In the genomic region with DNA sequence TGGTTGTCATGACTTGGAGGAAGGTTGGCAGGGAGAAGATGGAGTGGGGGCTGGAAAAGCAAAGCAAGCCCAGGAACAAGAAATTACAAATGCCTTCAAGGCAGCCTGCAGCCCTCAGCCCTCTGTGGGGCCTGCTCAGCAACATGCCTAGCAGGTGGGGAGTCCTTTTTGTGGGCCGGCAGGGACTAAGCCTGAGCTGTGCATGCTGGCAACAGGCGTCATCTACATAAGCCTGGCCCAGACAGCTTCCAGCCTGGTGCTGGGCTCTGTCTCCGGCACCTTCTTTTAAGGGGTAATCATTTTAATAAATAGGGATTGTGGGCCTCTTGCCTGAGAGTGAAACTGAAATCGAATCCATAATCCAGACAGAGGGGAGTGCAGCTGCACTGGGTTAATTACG, we compare ENCODE assay signal across 23 cellular contexts.
A peak's percentile ranks its signal among the peaks of the same experiment; 100 is the strongest.
DNase-seq lines count a peak whose midpoint lies in the region; ATAC-seq and TF ChIP-seq lines count a peak whose summit lies in the region.
"Had no signal": no experiment of that assay in that cellular context is flagged by ENCODE, and none has a peak within 500 bp of the region (broad histone marks: within the 10 kb centered on the region; RNA-seq: fewer than 3 reads in every experiment).

No MANE protein-coding gene starts in this region.

- H3K4me2 ChIP-seq in GM23338 (peak overlapping the region; percentile 20; the same call in 1 of the 2 replicates), neural progenitor cell (no peak overlapping the region)

- H3K9ac ChIP-seq in neural progenitor cell: no peak overlapping the region

- H4K20me1 ChIP-seq in GM23338 (replicated peaks; ENCODE audit: insufficient read depth) (no peaks in the 10 kb centered on the region), neural progenitor cell (ENCODE audit: low read depth) (no peaks in the 10 kb centered on the region)

- no peaks in the 10 kb centered on the region for H3K36me3 Mint-ChIP-seq in GM23338 (ENCODE audit: low read depth)
- no peaks in the 10 kb centered on the region for H3K36me3 Mint-ChIP-seq in neural progenitor cell
- H3K36me3 Mint-ChIP-seq: activated naive CD8-positive, alpha-beta T cell treated with anti-CD3 and anti-CD28 coated beads, Interleukin-2, amount 10 ng/mL, durations not matched to agents 7 days and 5 days had no signal

- no peaks in the 10 kb centered on the region for H3K9me3 ChIP-seq in neural progenitor cell (ENCODE audit: low read depth)
- H3K9me3 ChIP-seq: MG63, sigmoid colon, thyroid gland had no signal

- no peaks in the 10 kb centered on the region for H3K9me3 Mint-ChIP-seq in GM23338
- no peaks in the 10 kb centered on the region for H3K9me3 Mint-ChIP-seq in neural progenitor cell
- H3K9me3 Mint-ChIP-seq: activated naive CD8-positive, alpha-beta T cell treated with anti-CD3 and anti-CD28 coated beads, Interleukin-2, amount 10 ng/mL, durations not matched to agents 7 days and 5 days; neural crest cell; stimulated activated naive CD8-positive, alpha-beta T cell treated with anti-CD3 and anti-CD28 coated beads, Interleukin-15, Interleukin-2, amounts not matched to agents 100 ng/mL and 50 ng/mL, for 24 hours had no signal

- H3K36me3 ChIP-seq in GM23338 (ENCODE audit: insufficient read depth): no peaks in the 10 kb centered on the region
- H3K36me3 ChIP-seq in neural progenitor cell: no peaks in the 10 kb centered on the region
- H3K36me3 ChIP-seq: MG63, sigmoid colon, thyroid gland had no signal

- peaks cover 15% of the 10 kb centered on the region; the same call in 1 of the 2 replicates for H3K9me2 ChIP-seq in GM23338 (ENCODE audit: insufficient read depth)

- H3F3A ChIP-seq in GM23338 (replicated peaks; ENCODE audit: low read depth): no peaks in the 10 kb centered on the region
- no peaks in the 10 kb centered on the region for H3F3A ChIP-seq in neural progenitor cell (ENCODE audit: low read depth)

- no peak overlapping the region for H3K27ac ChIP-seq in GM23338 (ENCODE audit: low read depth)
- H3K27ac ChIP-seq in neural progenitor cell: no peak overlapping the region
- H3K27ac ChIP-seq: sigmoid colon, thyroid gland had no signal

- H3K27me3 ChIP-seq in GM23338 (ENCODE audit: insufficient read depth) (no peaks in the 10 kb centered on the region), neural progenitor cell (no peaks in the 10 kb centered on the region)
- H3K27me3 ChIP-seq: dorsolateral prefrontal cortex, MG63, sigmoid colon, thyroid gland had no signal

- H3K4me1 Mint-ChIP-seq in GM23338 (peaks cover 42% of the 10 kb centered on the region), neural progenitor cell (peaks cover 14% of the 10 kb centered on the region)
- H3K4me1 Mint-ChIP-seq: activated naive CD8-positive, alpha-beta T cell treated with anti-CD3 and anti-CD28 coated beads, Interleukin-2, amount 10 ng/mL, durations not matched to agents 7 days and 5 days had no signal

- peak overlapping the region; percentile 63; the same call in 1 of the 2 replicates for H2AFZ ChIP-seq in GM23338
- H2AFZ ChIP-seq in neural progenitor cell (replicated peaks): no peak overlapping the region

- no peak overlapping the region for H3K27ac Mint-ChIP-seq in GM23338
- no peak overlapping the region for H3K27ac Mint-ChIP-seq in neural progenitor cell
- H3K27ac Mint-ChIP-seq: activated naive CD8-positive, alpha-beta T cell treated with anti-CD3 and anti-CD28 coated beads, Interleukin-2, amount 10 ng/mL, durations not matched to agents 7 days and 5 days; progenitor cell of endocrine pancreas; stimulated activated naive CD8-positive, alpha-beta T cell treated with anti-CD3 and anti-CD28 coated beads, Interleukin-15, Interleukin-2, amounts not matched to agents 100 ng/mL and 50 ng/mL, for 24 hours had no signal

- H3K4me3 Mint-ChIP-seq in GM23338 (no peak overlapping the region), neural progenitor cell (no peak overlapping the region)
- H3K4me3 Mint-ChIP-seq: activated naive CD8-positive, alpha-beta T cell treated with anti-CD3 and anti-CD28 coated beads, Interleukin-2, amount 10 ng/mL, durations not matched to agents 7 days and 5 days; neural crest cell; stimulated activated naive CD8-positive, alpha-beta T cell treated with anti-CD3 and anti-CD28 coated beads, Interleukin-15, Interleukin-2, amounts not matched to agents 100 ng/mL and 50 ng/mL, for 24 hours had no signal

- H3K4me1 ChIP-seq in GM23338 (ENCODE audit: insufficient read depth): peaks cover 19% of the 10 kb centered on the region; the same call in 1 of the 2 replicates
- peaks cover 17% of the 10 kb centered on the region for H3K4me1 ChIP-seq in neural progenitor cell
- H3K4me1 ChIP-seq: sigmoid colon, thyroid gland had no signal

- H3K27me3 Mint-ChIP-seq in GM23338 (ENCODE audit: insufficient read depth, low read depth, poor library complexity) (peaks cover 9% of the 10 kb centered on the region), neural progenitor cell (ENCODE audit: insufficient read depth, low read depth) (peaks cover 17% of the 10 kb centered on the region)

- no peak for TF ChIP-seq CTCF in GM23338 (conservative IDR thresholded peaks at IDR 0.05; ENCODE audit: low read depth in 2 of 2)
- no peak for TF ChIP-seq CTCF in neural progenitor cell (IDR thresholded peaks at IDR 0.05)

- peak; percentile 77 for ATAC-seq in GM23338
- no peak for ATAC-seq in HG03135 (IDR thresholded peaks at IDR 0.05; ENCODE audit: unreplicated experiment)
- ATAC-seq: activated CD4-positive, CD25-positive, alpha-beta regulatory T cell treated with anti-CD3 and anti-CD28 coated beads, Interleukin-2, amount 50 U/mL, for 24 hours had no signal

- no peak overlapping the region for H3K4me3 ChIP-seq in GM23338
- H3K4me3 ChIP-seq in neural progenitor cell: no peak overlapping the region
- H3K4me3 ChIP-seq: dorsolateral prefrontal cortex, MG63, sigmoid colon, thyroid gland had no signal

- no peak for DNase-seq in GM23338 (ENCODE audit: low spot score)
- DNase-seq in NCI-H146 treated with DMSO at 0.1 percent for 48 hours (lab: John Stamatoyannopoulos, UW; ENCODE audit: unreplicated experiment): peak; percentile 60
- DNase-seq in NCI-H82 treated with DMSO at 0.1 percent for 48 hours (lab: John Stamatoyannopoulos, UW; ENCODE audit: unreplicated experiment): peak; percentile 83
- DNase-seq in neural progenitor cell (ENCODE audit: low spot score): peak; percentile 33
- no peak for DNase-seq in effector CD4-positive, alpha-beta T cell
- DNase-seq in NCI-H226: no peak
- DNase-seq: activated effector memory CD4-positive, alpha-beta T cell treated with anti-CD3 and anti-CD28 coated beads, Interleukin-2, amount 50 U/mL, for 16 hours; activated naive CD8-positive, alpha-beta T cell treated with anti-CD3 and anti-CD28 coated beads, Interleukin-2, amount 10 ng/mL, durations not matched to agents 7 days and 5 days; KBM-7; kidney glomerular epithelial cell; NK-92 treated with Interleukin-12 subunit alpha and Interleukin-12 subunit beta, amount 100 ng/mL, for 24 hours; SHP77; sigmoid colon; stimulated activated CD4-positive, alpha-beta T cell treated with anti-CD3 and anti-CD28 coated beads, Interleukin-15, amount 100 ng/mL, for 24 hours; SW 1271; thyroid gland had no signal

- H3K79me2 ChIP-seq in GM23338 (replicated peaks; ENCODE audit: insufficient read depth) (no peaks in the 10 kb centered on the region), neural progenitor cell (ENCODE audit: low read depth) (no peaks in the 10 kb centered on the region)

TF ChIP-seq in GM23338, 12 proteins besides CTCF, POLR2A, EP300 and RAD21 (continues in another document):
- TF ChIP-seq, protein P1, sequence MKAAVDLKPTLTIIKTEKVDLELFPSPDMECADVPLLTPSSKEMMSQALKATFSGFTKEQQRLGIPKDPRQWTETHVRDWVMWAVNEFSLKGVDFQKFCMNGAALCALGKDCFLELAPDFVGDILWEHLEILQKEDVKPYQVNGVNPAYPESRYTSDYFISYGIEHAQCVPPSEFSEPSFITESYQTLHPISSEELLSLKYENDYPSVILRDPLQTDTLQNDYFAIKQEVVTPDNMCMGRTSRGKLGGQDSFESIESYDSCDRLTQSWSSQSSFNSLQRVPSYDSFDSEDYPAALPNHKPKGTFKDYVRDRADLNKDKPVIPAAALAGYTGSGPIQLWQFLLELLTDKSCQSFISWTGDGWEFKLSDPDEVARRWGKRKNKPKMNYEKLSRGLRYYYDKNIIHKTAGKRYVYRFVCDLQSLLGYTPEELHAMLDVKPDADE (IDR thresholded peaks at IDR 0.05): no peak
- no peak for TF ChIP-seq ZNF114 (CRISPR knock-in tag; IDR thresholded peaks at IDR 0.05)

Comparison
In these comparisons a context has a peak if more than half of its experiments do, and no peak if none do; other contexts are left out.
1. DNase-seq: peak in NCI-H146 treated with DMSO at 0.1 percent for 48 hours (single experiment), NCI-H82 treated with DMSO at 0.1 percent for 48 hours (single experiment) and neural progenitor cell (single experiment); none in GM23338 (single experiment), effector CD4-positive, alpha-beta T cell (single experiment) and NCI-H226 (single experiment).